ENCODE assay signal across 8 cellular contexts in genomic region chr10:124722812-124723783, GRCh38. TPM values are rescaled to one million over a fixed set of nuclear protein-coding genes. Genes with fewer than 3 reads are reported as not detected.
A peak's percentile ranks its signal among the peaks of the same experiment; 100 is the strongest.
DNase-seq lines count a peak whose midpoint lies in the region; ATAC-seq lines count a peak whose summit lies in the region.

No MANE protein-coding gene starts in this region.

- peak overlapping the region; percentile 43 to 48 for H3K9ac ChIP-seq in duodenal mucosa (ENCODE audit: low read depth in 1 of 2, low read length in 2 of 2)

- no peaks in the 10 kb centered on the region for H3K27me3 ChIP-seq in duodenal mucosa (ENCODE audit: control insufficient read depth in 1 of 2, insufficient read depth in 2 of 2, low read length in 2 of 2)

- H3K4me3 ChIP-seq in duodenal mucosa (ENCODE audit: low read depth in 1 of 2, low read length in 2 of 2): peak overlapping the region; percentile 7 to 24

- H3K27ac ChIP-seq in duodenal mucosa (ENCODE audit: low read depth, low read length): peak overlapping the region; percentile 26

- H3K9me3 ChIP-seq in duodenal mucosa (ENCODE audit: control insufficient read depth in 1 of 2, low read length in 2 of 2): no peaks in the 10 kb centered on the region

- DNase-seq in GM19238 (ENCODE audit: insufficient read length, low spot score): peak; percentile 71
- DNase-seq in UCSD-AML1 (lab: John Stamatoyannopoulos, UW; ENCODE audit: unreplicated experiment): peak; percentile 37
- peak; percentile 85 for DNase-seq in posterior vena cava (ENCODE audit: low spot score)
- DNase-seq in germinal center (ENCODE audit: low spot score): no peak
- no peak for DNase-seq in SK-N-DZ (ENCODE audit: low spot score)
- DNase-seq in NCI-H2029 treated with DMSO at 0.1 percent for 48 hours (lab: John Stamatoyannopoulos, UW): no peak

- intact Hi-C loops in posterior vena cava (cut with DNase I): no loop called here

- peak; percentile 41 for ATAC-seq in HG03060 (IDR thresholded peaks at IDR 0.05; ENCODE audit: low read depth, unreplicated experiment)

- H3K4me1 ChIP-seq in duodenal mucosa (ENCODE audit: control insufficient read depth in 1 of 2, insufficient read depth in 2 of 2, low read length in 2 of 2): peaks cover 72 to 74% of the 10 kb centered on the region in 2 donors

- H3K36me3 ChIP-seq in duodenal mucosa (ENCODE audit: control insufficient read depth in 1 of 2, insufficient read depth in 2 of 2, low read length in 2 of 2): peaks cover 0 to 6% of the 10 kb centered on the region in 2 donors

RNA-seq across cellular contexts. Expression of gene FAM53B, which starts 21.1 kb away (rescaled TPM):
- 10 to 100 TPM; 15.6 to 21.4 TPM for total RNA-seq in posterior vena cava
- 17.1 and 21.9 TPM in 2 replicates for polyA plus RNA-seq in SK-N-DZ (2014; cell fraction: cytosol; rRNA removed)
- 15.9 and 19.3 TPM in 2 replicates for polyA plus RNA-seq in SK-N-DZ (2014; cell fraction: nucleus; rRNA removed)

Comparison
In these comparisons a context has a peak if more than half of its experiments do, and no peak if none do; other contexts are left out.
1. DNase-seq: peak in GM19238 (single experiment), UCSD-AML1 (single experiment) and posterior vena cava (single experiment); none in germinal center (single experiment), SK-N-DZ (single experiment) and NCI-H2029 treated with DMSO at 0.1 percent for 48 hours (single experiment).